23 cellular contexts compared by ENCODE assay signal in the genomic region with DNA sequence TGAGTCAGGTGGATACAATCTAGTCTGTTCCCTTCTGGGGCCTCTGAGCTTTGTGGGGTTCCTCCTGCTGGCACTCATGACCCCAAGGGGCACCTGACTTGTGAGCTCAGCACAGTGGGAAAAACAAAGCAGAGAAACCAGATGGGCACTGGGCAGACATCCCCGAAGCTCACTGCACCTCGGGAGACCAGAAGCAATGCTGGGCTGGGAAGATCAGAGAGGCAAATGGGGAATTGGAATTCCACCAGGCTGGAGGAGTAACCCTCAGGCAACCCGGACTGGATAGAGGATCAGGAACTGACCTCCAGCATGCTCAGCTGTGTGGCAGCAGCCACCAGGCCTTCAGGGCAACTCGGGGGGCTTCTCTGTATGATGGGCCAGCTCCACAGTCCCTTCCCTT. TPM values are rescaled to one million over a fixed set of nuclear protein-coding genes. Genes with fewer than 3 reads are reported as not detected.
DNase-seq lines count a peak whose midpoint lies in the region; ATAC-seq and TF ChIP-seq lines count a peak whose summit lies in the region.
"Had no signal": no experiment of that assay in that cellular context is flagged by ENCODE, and none has a peak within 500 bp of the region (broad histone marks: within the 10 kb centered on the region; RNA-seq: fewer than 3 reads in every experiment).

No MANE protein-coding gene starts in this region.

- H3K36me3 Mint-ChIP-seq in osteocyte (ENCODE audit: unreplicated experiment), result no peaks in the 10 kb centered on the region
- H3K36me3 Mint-ChIP-seq in activated CD8-positive, alpha-beta T cell treated with anti-CD3 and anti-CD28 coated beads for 36 hours (ENCODE audit: low read depth), result no peaks in the 10 kb centered on the region

- intact Hi-C loops in activated CD8-positive, alpha-beta T cell treated with anti-CD3 and anti-CD28 coated beads for 36 hours (cut with micrococcal nuclease), result no loop called here

- H3K27ac Mint-ChIP-seq in osteocyte (ENCODE audit: unreplicated experiment), result peak overlapping the region; percentile 43
- H3K27ac Mint-ChIP-seq in activated CD8-positive, alpha-beta T cell treated with anti-CD3 and anti-CD28 coated beads for 36 hours, result no peak overlapping the region

- H3K36me3 ChIP-seq in BLaER1 treated with 17β-estradiol and CSF1 and Interleukin-3, amounts not matched to agents 10 nM and 100 nM, result no peaks in the 10 kb centered on the region
- H3K36me3 ChIP-seq: SJSA1 had no signal

- H4K20me1 ChIP-seq in BLaER1 treated with 17β-estradiol and CSF1 and Interleukin-3, amounts not matched to agents 10 nM and 100 nM, result no peaks in the 10 kb centered on the region

- peak overlapping the region in 8 of 11 experiments; percentile 24 to 74 (median 61); a peak in 15 of 22 replicates for H3K4me2 ChIP-seq in BLaER1 treated with 17β-estradiol and CSF1 and Interleukin-3, amounts not matched to agents 10 nM and 100 nM

- H3K27me3 Mint-ChIP-seq in osteocyte (ENCODE audit: unreplicated experiment), result peaks cover 6% of the 10 kb centered on the region
- peaks cover 11% of the 10 kb centered on the region for H3K27me3 Mint-ChIP-seq in activated CD8-positive, alpha-beta T cell treated with anti-CD3 and anti-CD28 coated beads for 36 hours

- peaks cover 22% of the 10 kb centered on the region for H3K4me1 Mint-ChIP-seq in osteocyte (ENCODE audit: unreplicated experiment)
- peaks cover 7% of the 10 kb centered on the region for H3K4me1 Mint-ChIP-seq in activated CD8-positive, alpha-beta T cell treated with anti-CD3 and anti-CD28 coated beads for 36 hours (ENCODE audit: low read depth)

- DNase-seq in RPMI7951 (ENCODE audit: low read depth) (peak; percentile 51), fibroblast of peridontal ligament (ENCODE audit: extremely low read depth) (peak; percentile 18), osteocyte (ENCODE audit: extremely low spot score, unreplicated experiment) (no peak), HT-29 (ENCODE audit: low spot score) (no peak), RKO (ENCODE audit: low spot score) (no peak)
- no peak for DNase-seq in activated CD8-positive, alpha-beta T cell treated with anti-CD3 and anti-CD28 coated beads for 36 hours
- DNase-seq: AML-193; DMS53; GF-D8; KG1; NCI-H1105; NCI-H2029 treated with DMSO at 0.1 percent for 48 hours; NCI-H345; NCI-H524; NCI-H774; NK-92 treated with Interleukin-12 subunit alpha and Interleukin-12 subunit beta, amount 100 ng/mL, for 24 hours had no signal

- CTCF ChIA-PET in activated CD8-positive, alpha-beta T cell treated with anti-CD3 and anti-CD28 coated beads for 36 hours (lab: Charles Lee), result no interaction called here

- H3K9me3 Mint-ChIP-seq in osteocyte (ENCODE audit: unreplicated experiment), result no peaks in the 10 kb centered on the region
- no peaks in the 10 kb centered on the region for H3K9me3 Mint-ChIP-seq in activated CD8-positive, alpha-beta T cell treated with anti-CD3 and anti-CD28 coated beads for 36 hours

- no peaks in the 10 kb centered on the region for H3K9me3 ChIP-seq in BLaER1 treated with 17β-estradiol and CSF1 and Interleukin-3, amounts not matched to agents 10 nM and 100 nM (replicated peaks in 1 of 11)
- H3K9me3 ChIP-seq: SJSA1 had no signal

- 0 out of 20 replicates have a peak overlapping the region, but pooled peaks of 1 of the 10 experiments have one; percentile 14 for H3K4me3 ChIP-seq in BLaER1 treated with 17β-estradiol and CSF1 and Interleukin-3, amounts not matched to agents 10 nM and 100 nM
- H3K4me3 ChIP-seq: SJSA1 had no signal

- peak overlapping the region in 1 of 11 experiments; percentile 12; a peak in 1 of 22 replicates for H3K27ac ChIP-seq in BLaER1 treated with 17β-estradiol and CSF1 and Interleukin-3, amounts not matched to agents 10 nM and 100 nM
- H3K27ac ChIP-seq: HL-60, SJSA1 had no signal

- POLR2A ChIA-PET in activated CD8-positive, alpha-beta T cell treated with anti-CD3 and anti-CD28 coated beads for 36 hours (lab: Charles Lee), result no interaction called here

- peak overlapping the region in 1 of 11 experiments; percentile 17; a peak in 2 of 22 replicates for H3K9ac ChIP-seq in BLaER1 treated with 17β-estradiol and CSF1 and Interleukin-3, amounts not matched to agents 10 nM and 100 nM

- no peak for TF ChIP-seq CTCF in osteocyte (IDR thresholded peaks at IDR 0.05)
- no peak for TF ChIP-seq CTCF in activated CD8-positive, alpha-beta T cell treated with anti-CD3 and anti-CD28 coated beads for 36 hours (IDR thresholded peaks at IDR 0.05)

- no peak overlapping the region for H3K4me3 Mint-ChIP-seq in osteocyte (ENCODE audit: unreplicated experiment)
- H3K4me3 Mint-ChIP-seq in activated CD8-positive, alpha-beta T cell treated with anti-CD3 and anti-CD28 coated beads for 36 hours, result no peak overlapping the region

- no peaks in the 10 kb centered on the region for H3K27me3 ChIP-seq in BLaER1 treated with 17β-estradiol and CSF1 and Interleukin-3, amounts not matched to agents 10 nM and 100 nM

- H3K4me1 ChIP-seq in BLaER1 treated with 17β-estradiol and CSF1 and Interleukin-3, amounts not matched to agents 10 nM and 100 nM, result peaks cover 0 to 33% (median 18%) of the 10 kb centered on the region in 10 experiments; a peak in 13 of 20 replicates
- H3K4me1 ChIP-seq: SJSA1 had no signal

- ATAC-seq in activated CD8-positive, alpha-beta T cell treated with anti-CD3 and anti-CD28 coated beads for 36 hours, result no peak
- ATAC-seq: Panc1 had no signal

RNA-seq across cellular contexts. Expression of gene ABCC12, which starts 50.3 kb away (rescaled TPM):
- total RNA-seq in RPMI7951 (2014; rRNA removed; shearing (Covaris generic)), result 0.29 and 0.48 TPM in 2 replicates
- not detected in 2 replicates for total RNA-seq in osteocyte
- total RNA-seq in activated CD8-positive, alpha-beta T cell treated with anti-CD3 and anti-CD28 coated beads for 36 hours, result not detected
- total RNA-seq in HT-29 (2014; rRNA removed; shearing (Covaris generic)), result not detected in 2 replicates
- total RNA-seq: A172, H4, HT1080 had no signal

Comparison
In these comparisons a context has a peak if more than half of its experiments do, and no peak if none do; other contexts are left out.
1. DNase-seq: peak in RPMI7951 (single experiment) and fibroblast of peridontal ligament (single experiment); none in osteocyte (single experiment), activated CD8-positive, alpha-beta T cell treated with anti-CD3 and anti-CD28 coated beads for 36 hours (single experiment), HT-29 (single experiment) and RKO (single experiment).